1 cellular context compared by ENCODE assay signal in genomic region chr1:208234721-208235120, GRCh38.
TF ChIP-seq lines count a peak whose summit lies in the region.

No MANE protein-coding gene starts in this region.

TF ChIP-seq in HepG2, 621 proteins besides CTCF, POLR2A, EP300 and RAD21 (continued from another document and continues in another):
- TF ChIP-seq ATF7-NPFF (CRISPR knock-in tag; IDR thresholded peaks at IDR 0.05; ENCODE audit: low read depth) (no peak), SMYD3 (CRISPR knock-in tag; IDR thresholded peaks at IDR 0.05) (no peak), ZNF207 (IDR thresholded peaks at IDR 0.05; ENCODE audit: borderline replicate concordance) (no peak), ZNF782 (CRISPR knock-in tag; IDR thresholded peaks at IDR 0.05; ENCODE audit: borderline replicate concordance) (no peak), SCMH1 (CRISPR knock-in tag; IDR thresholded peaks at IDR 0.05; ENCODE audit: borderline replicate concordance) (no peak), ARHGAP35 (CRISPR knock-in tag; IDR thresholded peaks at IDR 0.05; ENCODE audit: borderline replicate concordance) (no peak), NCOR1 (IDR thresholded peaks at IDR 0.05; ENCODE audit: borderline replicate concordance, low read length) (no peak), IRX3 (CRISPR knock-in tag; IDR thresholded peaks at IDR 0.05; ENCODE audit: borderline replicate concordance, low read depth) (no peak), MBD4 (IDR thresholded peaks at IDR 0.05; ENCODE audit: borderline replicate concordance, low read length) (no peak), ARNT2 (CRISPR knock-in tag; IDR thresholded peaks at IDR 0.05; ENCODE audit: low read depth) (no peak), RBM22 (optimal IDR thresholded peaks at IDR 0.05; ENCODE audit: low read length) (no peak), ZNF547 (CRISPR knock-in tag; IDR thresholded peaks at IDR 0.05) (no peak), ZNF20 (CRISPR knock-in tag; IDR thresholded peaks at IDR 0.05) (no peak), MIER3 (CRISPR knock-in tag; IDR thresholded peaks at IDR 0.05; ENCODE audit: borderline replicate concordance) (no peak), ZNF703 (CRISPR knock-in tag; IDR thresholded peaks at IDR 0.05; ENCODE audit: borderline replicate concordance) (no peak), DDIT3 (CRISPR knock-in tag; IDR thresholded peaks at IDR 0.05) (no peak), PHF20 (CRISPR knock-in tag; IDR thresholded peaks at IDR 0.05) (no peak), LCORL (IDR thresholded peaks at IDR 0.05) (no peak), LCORL (CRISPR knock-in tag; IDR thresholded peaks at IDR 0.05) (peak; percentile 40; the same call in 1 of the 2 replicates), TOPORS (CRISPR knock-in tag; IDR thresholded peaks at IDR 0.05) (no peak), ZBTB7B (CRISPR knock-in tag; IDR thresholded peaks at IDR 0.05) (0 out of 2 replicates have a peak, but pooled peaks have one; percentile 27), NFATC3 (CRISPR knock-in tag; IDR thresholded peaks at IDR 0.05) (no peak), TIGD3 (CRISPR knock-in tag; IDR thresholded peaks at IDR 0.05; ENCODE audit: borderline replicate concordance) (no peak), ZNF44 (CRISPR knock-in tag; IDR thresholded peaks at IDR 0.05) (no peak), DBP (CRISPR knock-in tag; IDR thresholded peaks at IDR 0.05; ENCODE audit: not compliant biosample characterization) (no peak), ZNF296 (CRISPR knock-in tag; conservative IDR thresholded peaks at IDR 0.05) (no peak), HBP1 (CRISPR knock-in tag; IDR thresholded peaks at IDR 0.05; ENCODE audit: low read depth) (no peak), ZNF318 (CRISPR knock-in tag; IDR thresholded peaks at IDR 0.05) (no peak), FOSL2 (CRISPR knock-in tag; IDR thresholded peaks at IDR 0.05) (peak; percentile 94), SIN3B (IDR thresholded peaks at IDR 0.05; ENCODE audit: low read length) (no peak), WIZ (CRISPR knock-in tag; IDR thresholded peaks at IDR 0.05) (no peak), ZBTB10 (CRISPR knock-in tag; IDR thresholded peaks at IDR 0.05; ENCODE audit: borderline replicate concordance) (no peak), ZFP62 (CRISPR knock-in tag; IDR thresholded peaks at IDR 0.05) (no peak), ZFX (CRISPR knock-in tag; IDR thresholded peaks at IDR 0.05; ENCODE audit: low read depth) (peak; percentile 37; the same call in 1 of the 2 replicates), CEBPB (IDR thresholded peaks at IDR 0.05; ENCODE audit: borderline replicate concordance, low read depth, low read length) (peak; percentile 75; the same call in 1 of the 2 replicates)
- TF ChIP-seq, protein P1, sequence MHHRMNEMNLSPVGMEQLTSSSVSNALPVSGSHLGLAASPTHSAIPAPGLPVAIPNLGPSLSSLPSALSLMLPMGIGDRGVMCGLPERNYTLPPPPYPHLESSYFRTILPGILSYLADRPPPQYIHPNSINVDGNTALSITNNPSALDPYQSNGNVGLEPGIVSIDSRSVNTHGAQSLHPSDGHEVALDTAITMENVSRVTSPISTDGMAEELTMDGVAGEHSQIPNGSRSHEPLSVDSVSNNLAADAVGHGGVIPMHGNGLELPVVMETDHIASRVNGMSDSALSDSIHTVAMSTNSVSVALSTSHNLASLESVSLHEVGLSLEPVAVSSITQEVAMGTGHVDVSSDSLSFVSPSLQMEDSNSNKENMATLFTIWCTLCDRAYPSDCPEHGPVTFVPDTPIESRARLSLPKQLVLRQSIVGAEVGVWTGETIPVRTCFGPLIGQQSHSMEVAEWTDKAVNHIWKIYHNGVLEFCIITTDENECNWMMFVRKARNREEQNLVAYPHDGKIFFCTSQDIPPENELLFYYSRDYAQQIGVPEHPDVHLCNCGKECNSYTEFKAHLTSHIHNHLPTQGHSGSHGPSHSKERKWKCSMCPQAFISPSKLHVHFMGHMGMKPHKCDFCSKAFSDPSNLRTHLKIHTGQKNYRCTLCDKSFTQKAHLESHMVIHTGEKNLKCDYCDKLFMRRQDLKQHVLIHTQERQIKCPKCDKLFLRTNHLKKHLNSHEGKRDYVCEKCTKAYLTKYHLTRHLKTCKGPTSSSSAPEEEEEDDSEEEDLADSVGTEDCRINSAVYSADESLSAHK (CRISPR knock-in tag; IDR thresholded peaks at IDR 0.05; ENCODE audit: borderline replicate concordance) = no peak
- TF ChIP-seq, protein P2, sequence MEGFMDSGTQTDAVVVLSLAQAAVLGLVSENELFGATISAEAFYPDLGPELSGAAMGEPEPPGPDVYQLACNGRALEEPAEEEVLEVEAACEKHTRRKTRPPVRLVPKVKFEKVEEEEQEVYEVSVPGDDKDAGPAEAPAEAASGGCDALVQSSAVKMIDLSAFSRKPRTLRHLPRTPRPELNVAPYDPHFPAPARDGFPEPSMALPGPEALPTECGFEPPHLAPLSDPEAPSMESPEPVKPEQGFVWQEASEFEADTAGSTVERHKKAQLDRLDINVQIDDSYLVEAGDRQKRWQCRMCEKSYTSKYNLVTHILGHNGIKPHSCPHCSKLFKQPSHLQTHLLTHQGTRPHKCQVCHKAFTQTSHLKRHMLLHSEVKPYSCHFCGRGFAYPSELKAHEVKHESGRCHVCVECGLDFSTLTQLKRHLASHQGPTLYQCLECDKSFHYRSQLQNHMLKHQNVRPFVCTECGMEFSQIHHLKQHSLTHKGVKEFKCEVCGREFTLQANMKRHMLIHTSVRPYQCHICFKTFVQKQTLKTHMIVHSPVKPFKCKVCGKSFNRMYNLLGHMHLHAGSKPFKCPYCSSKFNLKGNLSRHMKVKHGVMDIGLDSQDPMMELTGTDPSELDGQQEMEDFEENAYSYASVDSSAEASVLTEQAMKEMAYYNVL (CRISPR knock-in tag; IDR thresholded peaks at IDR 0.05; ENCODE audit: borderline replicate concordance) = no peak
- TF ChIP-seq, protein P3, sequence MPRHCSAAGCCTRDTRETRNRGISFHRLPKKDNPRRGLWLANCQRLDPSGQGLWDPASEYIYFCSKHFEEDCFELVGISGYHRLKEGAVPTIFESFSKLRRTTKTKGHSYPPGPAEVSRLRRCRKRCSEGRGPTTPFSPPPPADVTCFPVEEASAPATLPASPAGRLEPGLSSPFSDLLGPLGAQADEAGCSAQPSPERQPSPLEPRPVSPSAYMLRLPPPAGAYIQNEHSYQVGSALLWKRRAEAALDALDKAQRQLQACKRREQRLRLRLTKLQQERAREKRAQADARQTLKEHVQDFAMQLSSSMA (CRISPR knock-in tag; IDR thresholded peaks at IDR 0.05) = no peak
- TF ChIP-seq, protein P4, sequence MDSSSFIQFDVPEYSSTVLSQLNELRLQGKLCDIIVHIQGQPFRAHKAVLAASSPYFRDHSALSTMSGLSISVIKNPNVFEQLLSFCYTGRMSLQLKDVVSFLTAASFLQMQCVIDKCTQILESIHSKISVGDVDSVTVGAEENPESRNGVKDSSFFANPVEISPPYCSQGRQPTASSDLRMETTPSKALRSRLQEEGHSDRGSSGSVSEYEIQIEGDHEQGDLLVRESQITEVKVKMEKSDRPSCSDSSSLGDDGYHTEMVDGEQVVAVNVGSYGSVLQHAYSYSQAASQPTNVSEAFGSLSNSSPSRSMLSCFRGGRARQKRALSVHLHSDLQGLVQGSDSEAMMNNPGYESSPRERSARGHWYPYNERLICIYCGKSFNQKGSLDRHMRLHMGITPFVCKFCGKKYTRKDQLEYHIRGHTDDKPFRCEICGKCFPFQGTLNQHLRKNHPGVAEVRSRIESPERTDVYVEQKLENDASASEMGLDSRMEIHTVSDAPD (CRISPR knock-in tag; IDR thresholded peaks at IDR 0.05) = no peak
